Comparison of ENCODE assay signal across 7 cellular contexts in genomic region chr1:923991-924618, GRCh38. TPM values are rescaled to one million over a fixed set of nuclear protein-coding genes. Genes with fewer than 3 reads are reported as not detected.
DNase-seq lines count a peak whose midpoint lies in the region; ATAC-seq, FAIRE-seq and TF ChIP-seq lines count a peak whose summit lies in the region.

No MANE protein-coding gene starts in this region.

- H3K27me3 ChIP-seq in HCT116 (ENCODE audit: insufficient read depth, low read length) (peaks cover 27% of the 10 kb centered on the region; the same call in 1 of the 2 replicates), keratinocyte (ENCODE audit: control insufficient read depth, extremely low read depth, insufficient read depth, low read length) (peaks cover 95% of the 10 kb centered on the region), testis (no peaks in the 10 kb centered on the region)
- peaks cover 38% of the 10 kb centered on the region for H3K27me3 ChIP-seq in CD4-positive, alpha-beta memory T cell (ENCODE audit: insufficient read depth, low read length)

- POLR2A ChIA-PET in HCT116 (lab: Charles Lee): no interaction called here
- POLR2A ChIA-PET in CD4-positive, alpha-beta memory T cell (lab: Charles Lee; ENCODE audit: partially characterized antibody): no interaction called here

- no peaks in the 10 kb centered on the region for H3K9me3 ChIP-seq in HCT116 (ENCODE audit: control insufficient read depth in 1 of 2, insufficient read depth in 1 of 2, low read depth in 1 of 2, low read length in 2 of 2)
- H3K9me3 ChIP-seq in keratinocyte (ENCODE audit: control insufficient read depth, low read depth, low read length): no peaks in the 10 kb centered on the region
- H3K9me3 ChIP-seq in testis: no peaks in the 10 kb centered on the region
- H3K9me3 ChIP-seq in CD4-positive, alpha-beta memory T cell (ENCODE audit: control insufficient read depth in 1 of 2, low read length in 2 of 2): no peaks in the 10 kb centered on the region

- RAD21 ChIA-PET in HCT116 (lab: Charles Lee; ENCODE audit: low non-redundant PET in 1 of 2, low total read pairs in 2 of 2, uncharacterized antibody in 2 of 2, unreplicated experiment in 2 of 2): no interaction called here

- no peaks in the 10 kb centered on the region for H3K9me1 ChIP-seq in keratinocyte (ENCODE audit: control insufficient read depth, extremely low read depth, insufficient read depth, low read length)

- no peak for FAIRE-seq in keratinocyte (lab: Jason Lieb, UNC)

- H3K4me2 ChIP-seq in HCT116 (ENCODE audit: low read length) (peak overlapping the region; percentile 90), keratinocyte (ENCODE audit: control insufficient read depth, extremely low read depth, insufficient read depth, low read depth, low read length) (peak overlapping the region; percentile 62)

- H3K27ac Mint-ChIP-seq in CD4-positive, alpha-beta memory T cell: no peak overlapping the region
- no peak overlapping the region for H3K27ac Mint-ChIP-seq in immature natural killer cell

- H3K36me3 ChIP-seq in HCT116 (ENCODE audit: control insufficient read depth in 1 of 2, insufficient read depth in 2 of 2, low read length in 2 of 2): no peaks in the 10 kb centered on the region
- no peaks in the 10 kb centered on the region for H3K36me3 ChIP-seq in keratinocyte (ENCODE audit: control insufficient read depth in 2 of 2, extremely low read depth in 1 of 2, insufficient read depth in 2 of 2, low read length in 2 of 2)
- no peaks in the 10 kb centered on the region for H3K36me3 ChIP-seq in testis (ENCODE audit: low read depth, missing control alignments)
- H3K36me3 ChIP-seq in CD4-positive, alpha-beta memory T cell (ENCODE audit: insufficient read depth, low read length): no peaks in the 10 kb centered on the region

- H3K79me2 ChIP-seq in HCT116 (ENCODE audit: insufficient read depth, low read length) (no peaks in the 10 kb centered on the region), keratinocyte (ENCODE audit: control insufficient read depth, insufficient read depth, low read length) (no peaks in the 10 kb centered on the region)

- H3K9me2 ChIP-seq in HCT116 (ENCODE audit: insufficient read depth): no peaks in the 10 kb centered on the region

- H3K4me3 ChIP-seq in HCT116 (replicated peaks in 1 of 2; ENCODE audit: low read depth in 1 of 2, low read length in 2 of 2) (peak overlapping the region; percentile 43 to 61), keratinocyte (ENCODE audit: control insufficient read depth in 2 of 3, extremely low read depth in 1 of 3, insufficient read depth in 2 of 3, low read depth in 1 of 3, low read length in 3 of 3) (peak overlapping the region in 1 of 3 experiments; percentile 10), testis (peak overlapping the region; percentile 51 to 56)
- no peak overlapping the region for H3K4me3 ChIP-seq in CD4-positive, alpha-beta memory T cell (ENCODE audit: low read length in 2 of 2)

- peaks cover 0 to 3% (median 0%) of the 10 kb centered on the region in 8 donors for H3K9me3 Mint-ChIP-seq in CD4-positive, alpha-beta memory T cell
- no peaks in the 10 kb centered on the region for H3K9me3 Mint-ChIP-seq in immature natural killer cell

- intact Hi-C loops in HCT116 (cut with micrococcal nuclease): loop anchor here (1.0 to 2.0 kb wide), 2 partner anchors 17 to 18 kb away; no protein-coding TSS in a partner anchor
- intact Hi-C loops in testis (cut with DNase I; ENCODE audit: low total_unique reads): no loop called here
- intact Hi-C loops in CD4-positive, alpha-beta memory T cell (cut with micrococcal nuclease): loop anchor here (5.0 kb wide), 1 partner anchor 33 kb away; the partner anchor contains the start of gene NOC2L

- no TSS peak for BruUV-seq in HCT116 (replicated peaks; lab: Mats Ljungman, UMichigan)

- H2AFZ ChIP-seq in HCT116 (ENCODE audit: low read depth, low read length, poor library complexity, severe bottlenecking) (no peak overlapping the region), keratinocyte (ENCODE audit: control insufficient read depth, low read length) (no peak overlapping the region)

- H3K27me3 Mint-ChIP-seq in CD4-positive, alpha-beta memory T cell: peaks cover 22 to 36% of the 10 kb centered on the region in 2 donors
- H3K27me3 Mint-ChIP-seq in immature natural killer cell (ENCODE audit: low read depth in 3 of 3): peaks cover 8 to 22% (median 20%) of the 10 kb centered on the region in 3 donors

- ATAC-seq in HCT116: peak; percentile 18

- H3K4me3 Mint-ChIP-seq in CD4-positive, alpha-beta memory T cell: no peak overlapping the region
- H3K4me3 Mint-ChIP-seq in immature natural killer cell: no peak overlapping the region

- DNase-seq in HCT116 (ENCODE audit: low read depth, low spot score): no peak
- no peak for DNase-seq in keratinocyte (ENCODE audit: low read depth, low spot score)
- no peak for DNase-seq in testis
- DNase-seq in HPDE6-E6E7 (ENCODE audit: extremely low spot score): no peak
- no peak for DNase-seq in CD4-positive, alpha-beta memory T cell
- DNase-seq in immature natural killer cell: no peak

- TF ChIP-seq POLR2A in HCT116 (IDR thresholded peaks at IDR 0.05; ENCODE audit: borderline replicate concordance, extremely low read depth, insufficient read depth, insufficient read length): no peak
- no peak for TF ChIP-seq POLR2A in testis (IDR thresholded peaks at IDR 0.05)

- H3K9ac ChIP-seq in HCT116 (ENCODE audit: low read length) (peak overlapping the region; percentile 45; the same call in 1 of the 2 replicates), keratinocyte (ENCODE audit: control insufficient read depth, extremely low read depth, insufficient read depth, low read length) (no peak overlapping the region)

- peak overlapping the region; percentile 74; the same call in 1 of the 2 replicates for H3K27ac ChIP-seq in HCT116 (ENCODE audit: low read depth, low read length)
- H3K27ac ChIP-seq in VCaP: peak overlapping the region; percentile 99
- no peak overlapping the region for H3K27ac ChIP-seq in keratinocyte (ENCODE audit: control insufficient read depth, insufficient read depth, low read length)
- no peak overlapping the region for H3K27ac ChIP-seq in testis
- no peak overlapping the region for H3K27ac ChIP-seq in CD4-positive, alpha-beta memory T cell (ENCODE audit: low read depth, low read length)

- H3K36me3 Mint-ChIP-seq in CD4-positive, alpha-beta memory T cell: peaks cover 0 to 1% of the 10 kb centered on the region in 2 donors
- H3K36me3 Mint-ChIP-seq in immature natural killer cell: no peaks in the 10 kb centered on the region

- CTCF ChIA-PET in HCT116 (lab: Charles Lee): no interaction called here
- CTCF ChIA-PET in CD4-positive, alpha-beta memory T cell (lab: Charles Lee; ENCODE audit: partially characterized antibody): no interaction called here

- H3K4me1 ChIP-seq in HCT116 (ENCODE audit: control insufficient read depth in 1 of 2, insufficient read depth in 2 of 2, low read length in 2 of 2) (peaks cover 37 to 49% of the 10 kb centered on the region in 2 experiments), keratinocyte (ENCODE audit: control insufficient read depth, extremely low read depth, insufficient read depth, low read length) (peaks cover 8% of the 10 kb centered on the region), testis (peaks cover 26% of the 10 kb centered on the region)
- H3K4me1 ChIP-seq in CD4-positive, alpha-beta memory T cell (ENCODE audit: insufficient read depth, low read length): peaks cover 32% of the 10 kb centered on the region

- peaks cover 11 to 29% (median 19%) of the 10 kb centered on the region in 4 donors for H3K4me1 Mint-ChIP-seq in CD4-positive, alpha-beta memory T cell
- H3K4me1 Mint-ChIP-seq in immature natural killer cell: peaks cover 6 to 13% of the 10 kb centered on the region in 2 donors

- WGBS in testis, 2 donors: 0% methylated on average over 87 of the region's 92 CpGs; no CpG with 5 or more reads in 1 of the 2 donors

- H4K20me1 ChIP-seq in HCT116 (ENCODE audit: insufficient read depth) (no peaks in the 10 kb centered on the region), keratinocyte (ENCODE audit: control insufficient read depth, extremely low read depth, insufficient read depth, low read length) (peaks cover 7% of the 10 kb centered on the region)

- dilution Hi-C loops in keratinocyte (cut with MboI; ENCODE audit: extremely low pct_ligation_motif_present, low sequenced_read_pairs): no loop called here

- TF ChIP-seq CTCF in HCT116 (IDR thresholded peaks at IDR 0.05 in 2 of 3, conservative IDR thresholded peaks at IDR 0.05 in 1 of 3; ENCODE audit: borderline replicate concordance in 1 of 3, insufficient read depth in 1 of 3, low read depth in 2 of 3, low read length in 2 of 3): no peak
- TF ChIP-seq CTCF in VCaP (conservative IDR thresholded peaks at IDR 0.05): no peak
- TF ChIP-seq CTCF in keratinocyte (optimal IDR thresholded peaks at IDR 0.05 in 1 of 3, IDR thresholded peaks at IDR 0.05 in 1 of 3, conservative IDR thresholded peaks at IDR 0.05 in 1 of 3; ENCODE audit: extremely low read depth in 1 of 3, insufficient read depth in 2 of 3, low read length in 3 of 3): no peak
- no peak for TF ChIP-seq CTCF in testis (IDR thresholded peaks at IDR 0.05)

- no peak for TF ChIP-seq RAD21 in HCT116 (IDR thresholded peaks at IDR 0.05; ENCODE audit: low read depth)

RNA-seq across cellular contexts. Expression of gene SAMD11, which starts 0.4 kb away (rescaled TPM):
- 11.5 TPM for total RNA-seq in HCT116 (2021; ENCODE audit: unreplicated experiment)
- polyA plus RNA-seq in HCT116 (2012): 2.3 and 3.9 TPM in 2 replicates
- polyA plus RNA-seq in keratinocyte: 0.03 TPM in 1 of 3 replicates, not detected in the others
- not detected for polyA plus RNA-seq in keratinocyte (2011; ENCODE audit: low read depth)
- polyA plus RNA-seq in keratinocyte (2011; cell fraction: cytosol; rRNA removed): 0.05 TPM in 1 of 2 replicates, not detected in the other
- 0.08 TPM in 1 of 2 replicates, not detected in the other for polyA plus RNA-seq in keratinocyte (2011; cell fraction: nucleus; rRNA removed)
- polyA plus RNA-seq in keratinocyte (2012; ENCODE audit: low replicate concordance): 0.20 TPM in 1 of 2 replicates, not detected in the other
- polyA minus RNA-seq in keratinocyte: not detected in 3 replicates
- polyA minus RNA-seq in keratinocyte (2011; cell fraction: cytosol; rRNA and poly(A)+ RNA removed): 8.2 TPM
- 0.39 and 0.95 TPM in 2 replicates for polyA minus RNA-seq in keratinocyte (2011; cell fraction: nucleus; rRNA and poly(A)+ RNA removed)
- 10 to 100 TPM; 36.9 to 47.2 TPM for total RNA-seq in testis
- polyA plus RNA-seq in testis (ENCODE audit: insufficient read depth, low read depth, low replicate concordance): 7.9 TPM
- not detected for total RNA-seq in CD4-positive, alpha-beta memory T cell
- polyA plus RNA-seq in CD4-positive, alpha-beta memory T cell: under 1 TPM in 1 of 2 donors, not detected in 1; 0.10 TPM
- under 1 TPM in 1 of 3 donors, not detected in 2; 0.14 TPM for polyA plus RNA-seq in immature natural killer cell

RNA-seq across cellular contexts. Expression of gene NOC2L, which starts 35.0 kb away (rescaled TPM):
- total RNA-seq in HCT116 (2021; ENCODE audit: unreplicated experiment) (260 TPM), testis (10 to 100 TPM; 82.5 to 94.0 TPM)
- 169 and 185 TPM in 2 replicates for polyA plus RNA-seq in HCT116 (2012)
- polyA plus RNA-seq in keratinocyte (51.0 to 74.0 TPM (median 51.8 TPM) in 3 replicates), testis (ENCODE audit: insufficient read depth, low read depth, low replicate concordance) (78.3 TPM), immature natural killer cell (10 to 100 TPM; 48.2 to 69.8 (median 53.5) TPM)
- 67.1 TPM for polyA plus RNA-seq in keratinocyte (2011; ENCODE audit: low read depth)
- polyA plus RNA-seq in keratinocyte (2011; cell fraction: cytosol; rRNA removed): 36.0 and 57.5 TPM in 2 replicates
- polyA plus RNA-seq in keratinocyte (2011; cell fraction: nucleus; rRNA removed): 85.1 and 88.1 TPM in 2 replicates
- 43.6 and 94.6 TPM in 2 replicates for polyA plus RNA-seq in keratinocyte (2012; ENCODE audit: low replicate concordance)
- 74.9 to 110 TPM (median 79.2 TPM) in 3 replicates for polyA minus RNA-seq in keratinocyte
- 114 TPM for polyA minus RNA-seq in keratinocyte (2011; cell fraction: cytosol; rRNA and poly(A)+ RNA removed)
- polyA minus RNA-seq in keratinocyte (2011; cell fraction: nucleus; rRNA and poly(A)+ RNA removed): 55.0 and 58.8 TPM in 2 replicates
- 10 to 100 TPM; 63.6 to 69.5 TPM for total RNA-seq in CD4-positive, alpha-beta memory T cell
- 10 to 100 TPM; 63.0 to 67.7 TPM for polyA plus RNA-seq in CD4-positive, alpha-beta memory T cell

RNA-seq across cellular contexts. Expression of gene KLHL17, which starts 36.3 kb away (rescaled TPM):
- total RNA-seq in HCT116 (2021; ENCODE audit: unreplicated experiment) (100.0 TPM), testis (10 to 100 TPM; 34.9 to 36.4 TPM)
- 58.8 and 68.9 TPM in 2 replicates for polyA plus RNA-seq in HCT116 (2012)
- polyA plus RNA-seq in keratinocyte (6.5 to 17.8 TPM (median 8.5 TPM) in 3 replicates), testis (ENCODE audit: insufficient read depth, low read depth, low replicate concordance) (16.0 TPM), immature natural killer cell (1 to 10 TPM in 2 of 3 donors, not detected in 1; 1.8 to 2.2 TPM)
- 2.2 TPM for polyA plus RNA-seq in keratinocyte (2011; ENCODE audit: low read depth)
- 1.7 and 3.4 TPM in 2 replicates for polyA plus RNA-seq in keratinocyte (2011; cell fraction: cytosol; rRNA removed)
- polyA plus RNA-seq in keratinocyte (2011; cell fraction: nucleus; rRNA removed): 61.4 and 81.3 TPM in 2 replicates
- 7.6 TPM in 2 replicates for polyA plus RNA-seq in keratinocyte (2012; ENCODE audit: low replicate concordance)
- polyA minus RNA-seq in keratinocyte: 3.6 to 4.8 TPM (median 4.2 TPM) in 3 replicates
- 3.3 TPM for polyA minus RNA-seq in keratinocyte (2011; cell fraction: cytosol; rRNA and poly(A)+ RNA removed)
- polyA minus RNA-seq in keratinocyte (2011; cell fraction: nucleus; rRNA and poly(A)+ RNA removed): 12.2 and 13.9 TPM in 2 replicates
- total RNA-seq in CD4-positive, alpha-beta memory T cell: 10 to 100 TPM; 43.4 to 46.5 TPM
- 1 to 10 TPM in 1 of 2 donors, under 1 TPM in 1; 0.89 to 1.7 TPM for polyA plus RNA-seq in CD4-positive, alpha-beta memory T cell

RNA-seq across cellular contexts. Expression of gene PLEKHN1, which starts 42.2 kb away (rescaled TPM):
- total RNA-seq in HCT116 (2021; ENCODE audit: unreplicated experiment): 11.6 TPM
- polyA plus RNA-seq in HCT116 (2012): 9.4 and 9.6 TPM in 2 replicates
- polyA plus RNA-seq in keratinocyte: 2.5 to 4.9 TPM (median 3.8 TPM) in 3 replicates
- polyA plus RNA-seq in keratinocyte (2011; ENCODE audit: low read depth): 4.0 TPM
- 1.4 and 4.6 TPM in 2 replicates for polyA plus RNA-seq in keratinocyte (2011; cell fraction: cytosol; rRNA removed)
- 14.0 and 25.9 TPM in 2 replicates for polyA plus RNA-seq in keratinocyte (2011; cell fraction: nucleus; rRNA removed)
- polyA plus RNA-seq in keratinocyte (2012; ENCODE audit: low replicate concordance): 10.0 and 12.7 TPM in 2 replicates
- 2.1 to 7.9 TPM (median 2.2 TPM) in 3 replicates for polyA minus RNA-seq in keratinocyte
- polyA minus RNA-seq in keratinocyte (2011; cell fraction: cytosol; rRNA and poly(A)+ RNA removed): 5.8 TPM
- polyA minus RNA-seq in keratinocyte (2011; cell fraction: nucleus; rRNA and poly(A)+ RNA removed): 9.8 and 12.5 TPM in 2 replicates
- total RNA-seq in testis: under 1 TPM; 0.47 to 0.56 TPM
- 0.21 TPM for polyA plus RNA-seq in testis (ENCODE audit: insufficient read depth, low read depth, low replicate concordance)
- 1 to 10 TPM; 2.2 to 2.9 TPM for total RNA-seq in CD4-positive, alpha-beta memory T cell
- under 1 TPM in 1 of 2 donors, not detected in 1; 0.50 TPM for polyA plus RNA-seq in CD4-positive, alpha-beta memory T cell
- polyA plus RNA-seq in immature natural killer cell: 1 to 10 TPM in 1 of 3 donors, under 1 TPM in 2; 0.14 to 2.2 (median 0.68) TPM

RNA-seq across cellular contexts. Expression of gene PERM1, which starts 57.8 kb away (rescaled TPM):
- total RNA-seq in HCT116 (2021; ENCODE audit: unreplicated experiment) (0.39 TPM), testis (1 to 10 TPM; 3.2 to 4.9 TPM)
- polyA plus RNA-seq in HCT116 (2012): 2.6 and 3.8 TPM in 2 replicates
- polyA plus RNA-seq in keratinocyte (not detected in 3 replicates), testis (ENCODE audit: insufficient read depth, low read depth, low replicate concordance) (0.65 TPM), immature natural killer cell (not detected)
- polyA plus RNA-seq in keratinocyte (2011; ENCODE audit: low read depth): not detected
- polyA plus RNA-seq in keratinocyte (2011; cell fraction: cytosol; rRNA removed): not detected in 2 replicates
- polyA plus RNA-seq in keratinocyte (2011; cell fraction: nucleus; rRNA removed): not detected in 2 replicates
- polyA plus RNA-seq in keratinocyte (2012; ENCODE audit: low replicate concordance): 6.3 and 8.5 TPM in 2 replicates
- not detected in 3 replicates for polyA minus RNA-seq in keratinocyte
- polyA minus RNA-seq in keratinocyte (2011; cell fraction: cytosol; rRNA and poly(A)+ RNA removed): not detected
- not detected in 2 replicates for polyA minus RNA-seq in keratinocyte (2011; cell fraction: nucleus; rRNA and poly(A)+ RNA removed)
- total RNA-seq in CD4-positive, alpha-beta memory T cell: not detected
- polyA plus RNA-seq in CD4-positive, alpha-beta memory T cell: under 1 TPM in 1 of 2 donors, not detected in 1; 0.16 TPM

Comparison
In these comparisons a context has a peak if more than half of its experiments do, and no peak if none do; other contexts are left out.
1. H3K27ac ChIP-seq: peak in HCT116 (single experiment) and VCaP (single experiment); none in keratinocyte (single experiment), testis (0 of 2) and CD4-positive, alpha-beta memory T cell (single experiment).
2. H3K4me3 ChIP-seq: peak in HCT116 (2 of 2) and testis (2 of 2); none in CD4-positive, alpha-beta memory T cell (0 of 2).